In genomic region chr2:176106636-176107539, GRCh38 we compare ENCODE assay signal across 8 cellular contexts. TPM values are rescaled to one million over a fixed set of nuclear protein-coding genes. Genes with fewer than 3 reads are reported as not detected.
DNase-seq lines count a peak whose midpoint lies in the region; ATAC-seq and TF ChIP-seq lines count a peak whose summit lies in the region.

Gene HOXD11 (plus strand): TSS chr2:176107280. CDS start chr2:176107356, 76 bp downstream.

- H3K27me3 Mint-ChIP-seq in activated T-helper 1 cell treated with anti-CD3 and anti-CD28 coated beads, Interleukin-12 subunit alpha, Interleukin-12 subunit beta, Interleukin-2, Interleukin-4 antibody, amounts not matched to agents 30 ng/mL and 10 ng/mL and 1 ng/mL, durations not matched to agents 14 hours and 24 hours and 36 hours (ENCODE audit: insufficient read depth): peaks cover 79% of the 10 kb centered on the region

- H3K36me3 Mint-ChIP-seq in activated T-helper 1 cell treated with anti-CD3 and anti-CD28 coated beads, Interleukin-12 subunit alpha, Interleukin-12 subunit beta, Interleukin-2, Interleukin-4 antibody, amounts not matched to agents 30 ng/mL and 10 ng/mL and 1 ng/mL, durations not matched to agents 14 hours and 24 hours and 36 hours (ENCODE audit: low read depth): peaks cover 3% of the 10 kb centered on the region

- no peak for TF ChIP-seq CTCF in lower leg skin (IDR thresholded peaks at IDR 0.05)

- H3K4me1 ChIP-seq in urinary bladder (ENCODE audit: insufficient read depth): no peaks in the 10 kb centered on the region

- DNase-seq in DMS79 treated with DMSO at 0.1 percent for 48 hours (lab: John Stamatoyannopoulos, UW): peak; percentile 76
- peak; percentile 41 for DNase-seq in NCI-H1417 treated with DMSO at 0.1 percent for 48 hours (lab: John Stamatoyannopoulos, UW)
- DNase-seq in activated T-helper 1 cell treated with anti-CD3 and anti-CD28 coated beads, Interleukin-12 subunit alpha, Interleukin-12 subunit beta, Interleukin-2, Interleukin-4 antibody, amounts not matched to agents 30 ng/mL and 10 ng/mL and 1 ng/mL, durations not matched to agents 14 hours and 24 hours and 36 hours (ENCODE audit: low spot score): no peak
- DNase-seq in lower leg skin (ENCODE audit: low spot score in 2 of 2): peak in 1 of 2 donors; percentile 89
- no peak for DNase-seq in NOMO-1 treated with DMSO at 0.1 percent for 48 hours (lab: John Stamatoyannopoulos, UW; ENCODE audit: unreplicated experiment)
- DNase-seq in kidney glomerular epithelial cell (lab: John Stamatoyannopoulos, UW): no peak

- peaks cover 7% of the 10 kb centered on the region for H3K4me1 Mint-ChIP-seq in activated T-helper 1 cell treated with anti-CD3 and anti-CD28 coated beads, Interleukin-12 subunit alpha, Interleukin-12 subunit beta, Interleukin-2, Interleukin-4 antibody, amounts not matched to agents 30 ng/mL and 10 ng/mL and 1 ng/mL, durations not matched to agents 14 hours and 24 hours and 36 hours (ENCODE audit: low read depth)

- H3K27ac ChIP-seq in urinary bladder (ENCODE audit: low read depth): no peak within 1 kb of the TSS

- no peak within 1 kb of the TSS for H3K4me3 Mint-ChIP-seq in activated T-helper 1 cell treated with anti-CD3 and anti-CD28 coated beads, Interleukin-12 subunit alpha, Interleukin-12 subunit beta, Interleukin-2, Interleukin-4 antibody, amounts not matched to agents 30 ng/mL and 10 ng/mL and 1 ng/mL, durations not matched to agents 14 hours and 24 hours and 36 hours

- H3K27ac Mint-ChIP-seq in activated T-helper 1 cell treated with anti-CD3 and anti-CD28 coated beads, Interleukin-12 subunit alpha, Interleukin-12 subunit beta, Interleukin-2, Interleukin-4 antibody, amounts not matched to agents 30 ng/mL and 10 ng/mL and 1 ng/mL, durations not matched to agents 14 hours and 24 hours and 36 hours: peak within 1 kb of the TSS; percentile 59

- intact Hi-C loops in activated T-helper 1 cell treated with anti-CD3 and anti-CD28 coated beads, Interleukin-12 subunit alpha, Interleukin-12 subunit beta, Interleukin-2, Interleukin-4 antibody, amounts not matched to agents 30 ng/mL and 10 ng/mL and 1 ng/mL, durations not matched to agents 14 hours and 24 hours and 36 hours (cut with micrococcal nuclease): no loop called here
- intact Hi-C loops in lower leg skin (cut with DNase I; ENCODE audit: low total_unique reads): loop anchor here (5.0 kb wide), 1 partner anchor 1290 kb away; no protein-coding TSS in a partner anchor

- no peaks in the 10 kb centered on the region for H3K9me3 Mint-ChIP-seq in activated T-helper 1 cell treated with anti-CD3 and anti-CD28 coated beads, Interleukin-12 subunit alpha, Interleukin-12 subunit beta, Interleukin-2, Interleukin-4 antibody, amounts not matched to agents 30 ng/mL and 10 ng/mL and 1 ng/mL, durations not matched to agents 14 hours and 24 hours and 36 hours

- 2 to 3% methylated on average over 65 to 69 of the region's 82 CpGs for WGBS in lower leg skin, 2 donors
- 3% methylated on average over 82 of the region's 82 CpGs for WGBS in urinary bladder

- no peaks in the 10 kb centered on the region for H3K36me3 ChIP-seq in urinary bladder (ENCODE audit: insufficient read depth)

- TF ChIP-seq POLR2A in lower leg skin (IDR thresholded peaks at IDR 0.05): no peak

- ATAC-seq in HG03439 (IDR thresholded peaks at IDR 0.05; ENCODE audit: unreplicated experiment): no peak

- peak within 1 kb of the TSS; percentile 27 for H3K4me3 ChIP-seq in lower leg skin (ENCODE audit: low read depth, poor library complexity, severe bottlenecking)
- peak within 1 kb of the TSS; percentile 47 for H3K4me3 ChIP-seq in urinary bladder (ENCODE audit: low read depth, low read length)

RNA-seq across cellular contexts. Expression of gene HOXD11, which starts in this region (rescaled TPM):
- not detected in 2 replicates for total RNA-seq in activated T-helper 1 cell treated with anti-CD3 and anti-CD28 coated beads, Interleukin-12 subunit alpha, Interleukin-12 subunit beta, Interleukin-2, Interleukin-4 antibody, amounts not matched to agents 30 ng/mL and 10 ng/mL and 1 ng/mL, durations not matched to agents 14 hours and 24 hours and 36 hours
- total RNA-seq in lower leg skin (under 1 TPM in 1 of 4 donors, not detected in 3; 0.23 TPM), urinary bladder (6.0 TPM)
- 3.3 TPM for polyA plus RNA-seq in urinary bladder

Comparison
In these comparisons a context has a peak if more than half of its experiments do, and no peak if none do; other contexts are left out.
1. DNase-seq: peak in DMS79 treated with DMSO at 0.1 percent for 48 hours (single experiment) and NCI-H1417 treated with DMSO at 0.1 percent for 48 hours (single experiment); none in activated T-helper 1 cell treated with anti-CD3 and anti-CD28 coated beads, Interleukin-12 subunit alpha, Interleukin-12 subunit beta, Interleukin-2, Interleukin-4 antibody, amounts not matched to agents 30 ng/mL and 10 ng/mL and 1 ng/mL, durations not matched to agents 14 hours and 24 hours and 36 hours (single experiment), NOMO-1 treated with DMSO at 0.1 percent for 48 hours (single experiment) and kidney glomerular epithelial cell (single experiment).